Comparison of ENCODE assay signal across 8 cellular contexts in genomic region chrX:101206471-101206870, GRCh38. TPM values are rescaled to one million over a fixed set of nuclear protein-coding genes. Genes with fewer than 3 reads are reported as not detected.
DNase-seq lines count a peak whose midpoint lies in the region; ATAC-seq and TF ChIP-seq lines count a peak whose summit lies in the region.

No MANE protein-coding gene starts in this region.

- H3K36me3 ChIP-seq in endodermal cell (ENCODE audit: control insufficient read depth, insufficient read depth, low read length), result no peaks in the 10 kb centered on the region

- H3K4me1 Mint-ChIP-seq in endodermal cell, result no peaks in the 10 kb centered on the region
- H3K4me1 Mint-ChIP-seq in stimulated activated naive CD8-positive, alpha-beta T cell treated with anti-CD3 and anti-CD28 coated beads, Interleukin-15, amount 100 ng/mL, for 72 hours, result peaks cover 6% of the 10 kb centered on the region

- peaks cover 45% of the 10 kb centered on the region for H3K9me3 Mint-ChIP-seq in endodermal cell
- no peaks in the 10 kb centered on the region for H3K9me3 Mint-ChIP-seq in stimulated activated naive CD8-positive, alpha-beta T cell treated with anti-CD3 and anti-CD28 coated beads, Interleukin-15, amount 100 ng/mL, for 72 hours

- 54% methylated on average over 2 of the region's 3 CpGs; no CpG with 5 or more reads in 1 of the 2 experiments for WGBS in endodermal cell (ENCODE audit: insufficient coverage in 1 of 2, insufficient read length in 1 of 2), 2 experiments

- TF ChIP-seq CTCF in endodermal cell (conservative IDR thresholded peaks at IDR 0.05) (peak; percentile 64), coronary artery (IDR thresholded peaks at IDR 0.05) (no peak)

- ATAC-seq in GM18511 (IDR thresholded peaks at IDR 0.05; ENCODE audit: unreplicated experiment) (peak; percentile 65), HG02970 (IDR thresholded peaks at IDR 0.05; ENCODE audit: low FRiP score, unreplicated experiment) (peak; percentile 62)
- peak; percentile 82 for ATAC-seq in stimulated activated naive CD8-positive, alpha-beta T cell treated with anti-CD3 and anti-CD28 coated beads, Interleukin-15, amount 100 ng/mL, for 72 hours

- H3K27me3 Mint-ChIP-seq in endodermal cell (ENCODE audit: insufficient read depth), result no peaks in the 10 kb centered on the region
- H3K27me3 Mint-ChIP-seq in stimulated activated naive CD8-positive, alpha-beta T cell treated with anti-CD3 and anti-CD28 coated beads, Interleukin-15, amount 100 ng/mL, for 72 hours, result no peaks in the 10 kb centered on the region

- no peak overlapping the region for H3K27ac Mint-ChIP-seq in endodermal cell
- no peak overlapping the region for H3K27ac Mint-ChIP-seq in stimulated activated naive CD8-positive, alpha-beta T cell treated with anti-CD3 and anti-CD28 coated beads, Interleukin-15, amount 100 ng/mL, for 72 hours

- H3K9ac ChIP-seq in endodermal cell (ENCODE audit: extremely low read depth, low read length, poor library complexity, severe bottlenecking), result no peak overlapping the region

- no peaks in the 10 kb centered on the region for H3K27me3 ChIP-seq in endodermal cell (ENCODE audit: control insufficient read depth, insufficient read depth, low read length, poor library complexity, severe bottlenecking)

- H3K4me3 ChIP-seq in endodermal cell (ENCODE audit: low read length) (no peak overlapping the region), coronary artery (no peak overlapping the region)

- no peaks in the 10 kb centered on the region for H3K4me1 ChIP-seq in endodermal cell (ENCODE audit: control insufficient read depth, insufficient read depth, low read length)

- H3K27ac ChIP-seq in endodermal cell (ENCODE audit: low read depth, low read length) (no peak overlapping the region), coronary artery (no peak overlapping the region)

- no peaks in the 10 kb centered on the region for H3K36me3 Mint-ChIP-seq in endodermal cell (ENCODE audit: low read depth)

- H3K4me3 Mint-ChIP-seq in endodermal cell, result no peak overlapping the region
- no peak overlapping the region for H3K4me3 Mint-ChIP-seq in stimulated activated naive CD8-positive, alpha-beta T cell treated with anti-CD3 and anti-CD28 coated beads, Interleukin-15, amount 100 ng/mL, for 72 hours

- DNase-seq in CD1c-positive myeloid dendritic cell (ENCODE audit: extremely low spot score), result peak; percentile 30
- DNase-seq in NCI-H82 (lab: John Stamatoyannopoulos, UW), result peak; percentile 56
- DNase-seq in endodermal cell, result no peak
- no peak for DNase-seq in stimulated activated naive CD8-positive, alpha-beta T cell treated with anti-CD3 and anti-CD28 coated beads, Interleukin-15, amount 100 ng/mL, for 72 hours
- DNase-seq in superior temporal gyrus (ENCODE audit: extremely low spot score), result no peak
- no peak for DNase-seq in coronary artery (ENCODE audit: low spot score)

- no peaks in the 10 kb centered on the region for H3K9me3 ChIP-seq in endodermal cell (ENCODE audit: control insufficient read depth, low read length)

RNA-seq across cellular contexts. Expression of gene DRP2, which starts 13.1 kb away (rescaled TPM):
- under 1 TPM; 0.15 to 0.91 TPM for total RNA-seq in endodermal cell
- polyA plus RNA-seq in endodermal cell (2013, experiment 1 of 2), result 3.6 TPM
- polyA plus RNA-seq in endodermal cell (2013, experiment 2 of 2), result 4.0 TPM

Comparison
In these comparisons a context has a peak if more than half of its experiments do, and no peak if none do; other contexts are left out.
1. DNase-seq: peak in CD1c-positive myeloid dendritic cell (single experiment) and NCI-H82 (single experiment); none in endodermal cell (single experiment), stimulated activated naive CD8-positive, alpha-beta T cell treated with anti-CD3 and anti-CD28 coated beads, Interleukin-15, amount 100 ng/mL, for 72 hours (0 of 2), superior temporal gyrus (single experiment) and coronary artery (single experiment).
2. Peak in every context shown above with its lines, with median percentiles within 50 percentile points of each other: ATAC-seq.